In genomic region chr12:42128327-42128726, GRCh38 we compare ENCODE assay signal across 16 cellular contexts. TPM values are rescaled to one million over a fixed set of nuclear protein-coding genes. Genes with fewer than 3 reads are reported as not detected.
A peak's percentile ranks its signal among the peaks of the same experiment; 100 is the strongest.
DNase-seq lines count a peak whose midpoint lies in the region; ATAC-seq, FAIRE-seq and TF ChIP-seq lines count a peak whose summit lies in the region.
"Had no signal": no experiment of that assay in that cellular context is flagged by ENCODE, and none has a peak within 500 bp of the region (broad histone marks: within the 10 kb centered on the region; RNA-seq: fewer than 3 reads in every experiment).

No MANE protein-coding gene starts in this region.

- no peak for ATAC-seq in GM19328 (IDR thresholded peaks at IDR 0.05; ENCODE audit: unreplicated experiment)
- ATAC-seq: left lobe of liver had no signal

- DNase-seq in A172 (ENCODE audit: low spot score) (peak; percentile 39), GM03348 (ENCODE audit: low spot score) (peak; percentile 17), RCC 7860 (ENCODE audit: low spot score) (peak; percentile 28), fibroblast of mammary gland (ENCODE audit: low read depth) (peak; percentile 52), NCI-H1048 (lab: John Stamatoyannopoulos, UW) (no peak), inferior parietal cortex (ENCODE audit: extremely low spot score) (no peak)
- no peak for DNase-seq in stimulated activated naive CD4-positive, alpha-beta T cell treated with Interleukin-2 at 50 U/mL for 16 hours (lab: John Stamatoyannopoulos, UW)
- DNase-seq: activated B cell treated with CpG ODN at 0.5 μM for 24 hours, activated gamma-delta T cell treated with Interleukin-2 at 50 U/mL for 16 hours, aorta, COR-L47, GF-D8, NCI-H2029 treated with DMSO at 0.1 percent for 48 hours, NCI-H69 had no signal

- no peak overlapping the region for H3K4me3 ChIP-seq in fibroblast of mammary gland (ENCODE audit: control insufficient read depth, low read depth, low read length)

- no peak for TF ChIP-seq CTCF in fibroblast of mammary gland (conservative IDR thresholded peaks at IDR 0.05; ENCODE audit: control insufficient read depth, insufficient read depth, low read depth, low read length)

- FAIRE-seq in RCC 7860 (lab: Jason Lieb, UNC): peak; percentile 65

RNA-seq across cellular contexts. Expression of gene GXYLT1, which starts 16.3 kb away (rescaled TPM):
- 19.4 and 20.7 TPM in 2 replicates for total RNA-seq in A172 (2014; rRNA removed; shearing (Covaris generic))

Comparison
In these comparisons a context has a peak if more than half of its experiments do, and no peak if none do; other contexts are left out.
1. DNase-seq: peak in A172 (single experiment), GM03348 (single experiment), RCC 7860 (single experiment) and fibroblast of mammary gland (single experiment); none in NCI-H1048 (single experiment), stimulated activated naive CD4-positive, alpha-beta T cell treated with Interleukin-2 at 50 U/mL for 16 hours (single experiment) and inferior parietal cortex (single experiment).